ENCODE assay signal across 13 cellular contexts in the genomic region with DNA sequence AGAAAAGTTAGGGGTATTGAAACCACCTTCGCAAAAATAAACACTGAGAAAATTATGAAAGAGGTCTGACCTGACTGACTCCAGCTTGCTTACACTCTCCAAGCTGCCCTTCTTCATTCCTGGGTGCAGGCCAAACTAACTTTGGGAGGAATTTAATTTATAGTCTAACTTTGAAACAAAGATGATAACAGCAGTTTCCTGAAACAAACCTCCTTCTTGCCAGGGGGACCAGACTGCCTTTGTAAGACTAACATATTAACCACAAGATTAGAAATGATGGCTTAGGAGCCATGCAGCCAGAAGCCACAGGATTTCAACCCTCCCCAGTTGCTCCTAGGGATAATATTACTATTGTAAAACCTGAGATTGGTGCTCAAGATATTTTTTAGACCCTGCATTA. TPM values are rescaled to one million over a fixed set of nuclear protein-coding genes. Genes with fewer than 3 reads are reported as not detected.
DNase-seq lines count a peak whose midpoint lies in the region; ATAC-seq and TF ChIP-seq lines count a peak whose summit lies in the region.
"Had no signal": no experiment of that assay in that cellular context is flagged by ENCODE, and none has a peak within 500 bp of the region (broad histone marks: within the 10 kb centered on the region; RNA-seq: fewer than 3 reads in every experiment).

No MANE protein-coding gene starts in this region.

- in situ Hi-C loops in GM23248 (cut with MboI): no loop called here

- no peaks in the 10 kb centered on the region for H4K20me1 ChIP-seq in GM23248 (ENCODE audit: insufficient read depth)
- no peaks in the 10 kb centered on the region for H4K20me1 ChIP-seq in hepatocyte (ENCODE audit: insufficient read depth, poor library complexity, severe bottlenecking)

- H3K79me2 ChIP-seq in GM23248 (ENCODE audit: insufficient read depth) (no peaks in the 10 kb centered on the region), hepatocyte (no peaks in the 10 kb centered on the region)

- WGBS in GM23248 (ENCODE audit: low coverage in 1 of 2, low lambda C conversion rate in 2 of 2, missing lambda C conversion rate in 2 of 2), 2 experiments: 25 to 45% methylated on average over 1 of the region's 1 CpG
- 41% methylated on average over 1 of the region's 1 CpG for WGBS in hepatocyte (ENCODE audit: low lambda C conversion rate, missing lambda C conversion rate)
- WGBS in esophagus squamous epithelium, 2 donors: 44 to 53% methylated on average over 1 of the region's 1 CpG

- H3K9me2 ChIP-seq in GM23248 (ENCODE audit: insufficient read depth) (no peaks in the 10 kb centered on the region), hepatocyte (replicated peaks; ENCODE audit: insufficient read depth) (no peaks in the 10 kb centered on the region)

- H3K27me3 ChIP-seq in GM23248 (replicated peaks; ENCODE audit: insufficient read depth): no peaks in the 10 kb centered on the region
- no peaks in the 10 kb centered on the region for H3K27me3 ChIP-seq in hepatocyte
- H3K27me3 ChIP-seq in esophagus squamous epithelium: no peaks in the 10 kb centered on the region
- H3K27me3 ChIP-seq: right atrium auricular region had no signal

- intact Hi-C loops in esophagus squamous epithelium (cut with DNase I): no loop called here

- H3K9me3 ChIP-seq in GM23248 (ENCODE audit: low read depth) (no peaks in the 10 kb centered on the region), hepatocyte (ENCODE audit: low read depth) (no peaks in the 10 kb centered on the region), esophagus squamous epithelium (no peaks in the 10 kb centered on the region)
- H3K9me3 ChIP-seq: right atrium auricular region had no signal

- no peak for TF ChIP-seq POLR2A in esophagus squamous epithelium (IDR thresholded peaks at IDR 0.05)

- H3K36me3 ChIP-seq in GM23248 (ENCODE audit: low read depth) (no peaks in the 10 kb centered on the region), hepatocyte (replicated peaks; ENCODE audit: insufficient read depth, low read depth) (no peaks in the 10 kb centered on the region), esophagus squamous epithelium (no peaks in the 10 kb centered on the region)
- H3K36me3 ChIP-seq: right atrium auricular region had no signal

- no peak overlapping the region for H2AFZ ChIP-seq in GM23248
- no peak overlapping the region for H2AFZ ChIP-seq in hepatocyte

- no peak overlapping the region for H3K4me3 ChIP-seq in GM23248
- H3K4me3 ChIP-seq in hepatocyte: no peak overlapping the region
- no peak overlapping the region for H3K4me3 ChIP-seq in esophagus squamous epithelium
- H3K4me3 ChIP-seq: right atrium auricular region had no signal

- DNase-seq in GM23248: peak; percentile 45
- no peak for DNase-seq in hepatocyte (ENCODE audit: low spot score)
- DNase-seq in stromal cell of bone marrow (ENCODE audit: low read depth): peak; percentile 27
- DNase-seq in esophagus squamous epithelium (lab: John Stamatoyannopoulos, UW): no peak
- DNase-seq in NCI-H2107 (lab: John Stamatoyannopoulos, UW): no peak
- no peak for DNase-seq in stimulated activated CD8-positive, alpha-beta memory T cell treated with anti-CD3 and anti-CD28 coated beads, Interleukin-4, amount 100 ng/mL, for 48 hours
- DNase-seq: H7, NCI-H146, NCI-H82, substantia nigra had no signal

- no peak for TF ChIP-seq CTCF in hepatocyte (IDR thresholded peaks at IDR 0.05; ENCODE audit: poor library complexity)
- no peak for TF ChIP-seq CTCF in esophagus squamous epithelium (IDR thresholded peaks at IDR 0.05)

- peak; percentile 97 for ATAC-seq in SK-N-SH treated with all-trans-retinoic acid at 6 μM for 48 hours
- no peak for ATAC-seq in HG02678 (IDR thresholded peaks at IDR 0.05; ENCODE audit: unreplicated experiment)

- peak overlapping the region; percentile 44 for H3K27ac ChIP-seq in GM23248
- peak overlapping the region; percentile 30 for H3K27ac ChIP-seq in hepatocyte
- H3K27ac ChIP-seq in esophagus squamous epithelium: no peak overlapping the region
- H3K27ac ChIP-seq: right atrium auricular region had no signal

- peaks cover 15% of the 10 kb centered on the region; the same call in 1 of the 2 replicates for H3K4me1 ChIP-seq in GM23248 (ENCODE audit: insufficient read depth)
- peaks cover 5% of the 10 kb centered on the region for H3K4me1 ChIP-seq in hepatocyte (ENCODE audit: insufficient read depth)
- H3K4me1 ChIP-seq in esophagus squamous epithelium: peaks cover 0 to 2% (median 0%) of the 10 kb centered on the region in 3 donors
- H3K4me1 ChIP-seq: right atrium auricular region had no signal

- H3K4me2 ChIP-seq in GM23248 (ENCODE audit: unreplicated experiment) (peak overlapping the region; percentile 1), hepatocyte (peak overlapping the region; percentile 46)

- no peak overlapping the region for H3K9ac ChIP-seq in GM23248

- peaks cover 22% of the 10 kb centered on the region; the same call in 1 of the 2 replicates for H3F3A ChIP-seq in GM23248 (ENCODE audit: insufficient read depth)

TF ChIP-seq in SK-N-SH treated with all-trans-retinoic acid at 6 μM for 48 hours, 23 proteins besides CTCF, POLR2A, EP300 and RAD21:
- TF ChIP-seq ZC3H10 (CRISPR knock-in tag; IDR thresholded peaks at IDR 0.05): no peak
- TF ChIP-seq ZNF565 (CRISPR knock-in tag; conservative IDR thresholded peaks at IDR 0.05; ENCODE audit: low read depth): no peak
- TF ChIP-seq GLIS3 (CRISPR knock-in tag; IDR thresholded peaks at IDR 0.05): no peak
- TF ChIP-seq ZFP3 (CRISPR knock-in tag; IDR thresholded peaks at IDR 0.05): no peak
- no peak for TF ChIP-seq ZNF70 (CRISPR knock-in tag; IDR thresholded peaks at IDR 0.05)
- TF ChIP-seq ISL1 (CRISPR knock-in tag; IDR thresholded peaks at IDR 0.05): peak; percentile 64
- no peak for TF ChIP-seq ARNTL (CRISPR knock-in tag; IDR thresholded peaks at IDR 0.05; ENCODE audit: borderline replicate concordance, low read depth)
- no peak for TF ChIP-seq ESRRG (CRISPR knock-in tag; IDR thresholded peaks at IDR 0.05)
- no peak for TF ChIP-seq CSDC2 (CRISPR knock-in tag; IDR thresholded peaks at IDR 0.05)
- TF ChIP-seq, protein P1, sequence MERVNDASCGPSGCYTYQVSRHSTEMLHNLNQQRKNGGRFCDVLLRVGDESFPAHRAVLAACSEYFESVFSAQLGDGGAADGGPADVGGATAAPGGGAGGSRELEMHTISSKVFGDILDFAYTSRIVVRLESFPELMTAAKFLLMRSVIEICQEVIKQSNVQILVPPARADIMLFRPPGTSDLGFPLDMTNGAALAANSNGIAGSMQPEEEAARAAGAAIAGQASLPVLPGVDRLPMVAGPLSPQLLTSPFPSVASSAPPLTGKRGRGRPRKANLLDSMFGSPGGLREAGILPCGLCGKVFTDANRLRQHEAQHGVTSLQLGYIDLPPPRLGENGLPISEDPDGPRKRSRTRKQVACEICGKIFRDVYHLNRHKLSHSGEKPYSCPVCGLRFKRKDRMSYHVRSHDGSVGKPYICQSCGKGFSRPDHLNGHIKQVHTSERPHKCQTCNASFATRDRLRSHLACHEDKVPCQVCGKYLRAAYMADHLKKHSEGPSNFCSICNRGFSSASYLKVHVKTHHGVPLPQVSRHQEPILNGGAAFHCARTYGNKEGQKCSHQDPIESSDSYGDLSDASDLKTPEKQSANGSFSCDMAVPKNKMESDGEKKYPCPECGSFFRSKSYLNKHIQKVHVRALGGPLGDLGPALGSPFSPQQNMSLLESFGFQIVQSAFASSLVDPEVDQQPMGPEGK (CRISPR knock-in tag; IDR thresholded peaks at IDR 0.05; ENCODE audit: borderline replicate concordance): peak; percentile 27; the same call in 1 of the 2 replicates
- no peak for TF ChIP-seq OSR1 (CRISPR knock-in tag; IDR thresholded peaks at IDR 0.05)
- no peak for TF ChIP-seq ZFP30 (CRISPR knock-in tag; IDR thresholded peaks at IDR 0.05)
TF ChIP-seq in SK-N-SH treated with all-trans-retinoic acid at 6 μM for 48 hours: peak in this region for 2.

RNA-seq across cellular contexts. Expression of a gene that starts 13.8 kb away (rescaled TPM):
- total RNA-seq in GM23248 (2014; rRNA removed; shearing (Covaris generic)): 16.9 and 17.8 TPM in 2 replicates
- polyA plus RNA-seq in GM23248 (2016; fragmentation: Nextera tagmentation; extraction: Ambion mirVana): 55.7 and 56.4 TPM in 2 replicates
- total RNA-seq in hepatocyte: 19.1 and 20.9 TPM in 2 replicates
- polyA plus RNA-seq in hepatocyte: 20.7 and 29.7 TPM in 2 replicates
- total RNA-seq in esophagus squamous epithelium: 10 to 100 TPM; 17.2 to 58.1 (median 31.0) TPM

Comparison
In these comparisons a context has a peak if more than half of its experiments do, and no peak if none do; other contexts are left out.
1. DNase-seq: peak in GM23248 (single experiment) and stromal cell of bone marrow (single experiment); none in hepatocyte (single experiment), esophagus squamous epithelium (single experiment), NCI-H2107 (single experiment) and stimulated activated CD8-positive, alpha-beta memory T cell treated with anti-CD3 and anti-CD28 coated beads, Interleukin-4, amount 100 ng/mL, for 48 hours (single experiment).
2. H3K27ac ChIP-seq: peak in GM23248 (single experiment) and hepatocyte (single experiment); none in esophagus squamous epithelium (0 of 4).